In the genomic region with DNA sequence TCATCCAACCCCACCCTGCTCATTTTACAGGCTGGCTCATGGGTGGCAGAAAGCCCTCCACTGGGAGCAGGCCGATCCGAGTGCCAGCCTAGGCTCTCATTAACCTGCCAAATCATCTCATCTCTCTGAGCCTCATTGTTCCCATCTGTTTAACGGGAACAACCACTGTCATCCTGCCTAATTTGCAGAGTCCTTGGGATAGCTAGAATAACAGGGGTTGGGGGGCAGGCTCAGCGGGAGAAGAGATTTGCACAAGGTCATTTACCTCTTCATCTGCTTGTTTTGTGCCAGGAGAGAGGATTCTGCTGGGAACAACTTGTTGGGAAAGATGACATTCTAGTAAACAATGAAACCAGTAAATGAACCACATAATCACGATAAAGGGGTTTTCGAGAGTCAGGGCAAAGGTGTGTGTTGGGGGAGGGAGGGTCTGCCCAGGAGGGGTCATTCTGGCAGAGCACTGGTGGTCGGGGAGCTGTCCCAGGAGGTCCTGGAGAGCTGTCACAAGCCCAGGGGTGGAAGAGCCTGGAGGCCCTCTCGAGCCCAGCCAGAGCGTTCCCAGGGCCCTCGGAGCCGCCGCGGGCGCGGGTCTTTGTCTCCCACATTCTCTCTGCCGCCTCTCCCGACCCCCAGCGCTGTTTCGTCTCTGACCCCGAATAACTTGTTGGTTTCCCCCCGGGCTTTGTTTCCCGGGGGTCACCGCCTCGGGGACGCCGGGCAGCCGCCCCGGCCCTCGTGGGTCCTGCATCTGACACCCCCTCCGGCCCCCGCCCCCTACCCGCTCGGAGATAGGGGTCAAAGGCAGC, we compare ENCODE assay signal across 8 cellular contexts. TPM values are rescaled to one million over a fixed set of nuclear protein-coding genes. Genes with fewer than 3 reads are reported as not detected.
DNase-seq lines count a peak whose midpoint lies in the region; ATAC-seq and TF ChIP-seq lines count a peak whose summit lies in the region.

No MANE protein-coding gene starts in this region.

- peak overlapping the region; percentile 83 for H2AFZ ChIP-seq in hepatocyte

- peaks cover 49% of the 10 kb centered on the region for H3K79me2 ChIP-seq in hepatocyte

- TF ChIP-seq CTCF in WI38 (IDR thresholded peaks at IDR 0.05; ENCODE audit: low read depth, low read length) (no peak), hepatocyte (IDR thresholded peaks at IDR 0.05; ENCODE audit: poor library complexity) (no peak)

- H3K4me3 ChIP-seq in WI38 (ENCODE audit: low read depth, low read length) (peak overlapping the region; percentile 88), hepatocyte (peak overlapping the region; percentile 100), skin epidermis (peak overlapping the region; percentile 61 to 98 (median 86))

- ATAC-seq in HG03039 (IDR thresholded peaks at IDR 0.05; ENCODE audit: unreplicated experiment) (no peak), GM19023 (IDR thresholded peaks at IDR 0.05; ENCODE audit: unreplicated experiment) (no peak)

- DNase-seq in DMS 273 (lab: John Stamatoyannopoulos, UW; ENCODE audit: unreplicated experiment) (peak; percentile 71), DMS 273 treated with DMSO at 0.1 percent for 48 hours (lab: John Stamatoyannopoulos, UW) (no peak), hepatocyte (ENCODE audit: low spot score) (no peak), superior temporal gyrus (ENCODE audit: extremely low spot score) (no peak)

- 12% methylated on average over 26 of the region's 33 CpGs for WGBS in hepatocyte (ENCODE audit: low lambda C conversion rate, missing lambda C conversion rate)

- H3K9me3 ChIP-seq in hepatocyte (ENCODE audit: low read depth) = no peaks in the 10 kb centered on the region

- no peaks in the 10 kb centered on the region for H3K36me3 ChIP-seq in hepatocyte (replicated peaks; ENCODE audit: insufficient read depth, low read depth)

- H3K27ac ChIP-seq in hepatocyte = peak overlapping the region; percentile 100
- peak overlapping the region; percentile 90 to 99 (median 98) for H3K27ac ChIP-seq in skin epidermis

- no peaks in the 10 kb centered on the region for H3K27me3 ChIP-seq in hepatocyte

- H3K4me2 ChIP-seq in hepatocyte = peak overlapping the region; percentile 88

- peaks cover 33% of the 10 kb centered on the region for H4K20me1 ChIP-seq in hepatocyte (ENCODE audit: insufficient read depth, poor library complexity, severe bottlenecking)

- peaks cover 37% of the 10 kb centered on the region for H3K4me1 ChIP-seq in hepatocyte (ENCODE audit: insufficient read depth)

- no peaks in the 10 kb centered on the region for H3K9me2 ChIP-seq in hepatocyte (replicated peaks; ENCODE audit: insufficient read depth)

RNA-seq across cellular contexts. Expression of a gene that starts 22.8 kb away (rescaled TPM):
- 66.7 and 85.1 TPM in 2 replicates for total RNA-seq in hepatocyte
- 30.2 and 42.5 TPM in 2 replicates for polyA plus RNA-seq in hepatocyte

RNA-seq across cellular contexts. Expression of a gene that starts 35.6 kb away (rescaled TPM):
- 2,319 and 2,589 TPM in 2 replicates for total RNA-seq in hepatocyte
- polyA plus RNA-seq in hepatocyte = 1,067 and 1,087 TPM in 2 replicates
